ENCODE assay signal across 31 cellular contexts in the genomic region with DNA sequence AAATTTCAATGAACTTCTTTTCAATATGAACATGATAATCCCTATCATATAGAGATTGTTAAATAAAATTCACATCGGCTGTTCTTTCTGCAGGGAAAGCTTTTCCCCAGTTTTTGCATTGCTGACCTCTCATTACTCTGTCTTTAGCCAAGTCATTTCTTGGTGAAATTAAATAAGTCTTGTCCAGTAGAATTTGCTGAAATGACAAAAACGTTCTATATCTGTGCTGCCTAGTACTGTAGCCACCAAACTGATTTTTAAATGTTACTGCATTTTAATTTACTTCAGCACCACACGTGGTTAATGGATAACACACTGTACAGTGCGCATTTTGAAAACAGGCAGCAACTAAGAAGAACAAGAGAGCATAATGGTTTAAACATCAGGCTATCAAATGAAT.
"Had no signal": no experiment of that assay in that cellular context is flagged by ENCODE, and none has a peak within 500 bp of the region (broad histone marks: within the 10 kb centered on the region; RNA-seq: fewer than 3 reads in every experiment).

No MANE protein-coding gene starts in this region.

- H3K27me3 Mint-ChIP-seq: progenitor cell of endocrine pancreas; stimulated activated naive CD8-positive, alpha-beta T cell treated with anti-CD3 and anti-CD28 coated beads, Interleukin-15, Interleukin-2, amounts not matched to agents 100 ng/mL and 50 ng/mL, for 24 hours had no signal

- H3K36me3 Mint-ChIP-seq: naive thymus-derived CD8-positive, alpha-beta T cell; neural progenitor cell; stimulated activated effector memory CD8-positive, alpha-beta T cell treated with anti-CD3 and anti-CD28 coated beads, Interleukin-12 subunit alpha, Interleukin-12 subunit beta, amount 100 ng/mL, for 72 hours had no signal

- H3K4me3 Mint-ChIP-seq: naive thymus-derived CD8-positive, alpha-beta T cell; nephron progenitor cell; neural progenitor cell; stimulated activated effector memory CD8-positive, alpha-beta T cell treated with anti-CD3 and anti-CD28 coated beads, Interleukin-12 subunit alpha, Interleukin-12 subunit beta, amount 100 ng/mL, for 72 hours; stimulated activated naive CD8-positive, alpha-beta T cell treated with anti-CD3 and anti-CD28 coated beads, Interleukin-15, Interleukin-2, amounts not matched to agents 100 ng/mL and 50 ng/mL, for 24 hours had no signal

- H3K9me3 ChIP-seq: heart right ventricle, left lung, lower lobe of right lung, neutrophil, ovary, sigmoid colon, suprapubic skin, thoracic aorta, tibial artery, upper lobe of right lung had no signal

- H3K27me3 ChIP-seq: hepatocyte, left lung, neural progenitor cell, neutrophil, ovary, sigmoid colon, spleen, suprapubic skin, tibial artery, upper lobe of right lung had no signal

- H3K79me2 ChIP-seq: hepatocyte had no signal

- DNase-seq: heart right ventricle; islet precursor cell; kidney glomerular epithelial cell; left cardiac atrium; left lung; lower lobe of right lung; mammary epithelial cell; mesenchymal stem cell; naive thymus-derived CD8-positive, alpha-beta T cell; nephron progenitor cell; occipital lobe; ovary; retina; right cardiac atrium; sigmoid colon; spleen; stimulated activated CD4-positive, alpha-beta T cell treated with anti-CD3 and anti-CD28 coated beads, Interleukin-4, amount 100 ng/mL, for 24 hours; stimulated activated naive CD4-positive, alpha-beta T cell; tibial artery; trophoblast cell; upper lobe of right lung had no signal

- H3K4me1 ChIP-seq: heart right ventricle, left lung, lower lobe of right lung, sigmoid colon, spleen, suprapubic skin, tibial artery, upper lobe of right lung had no signal

- H3K36me3 ChIP-seq: heart right ventricle, left lung, lower lobe of right lung, neural progenitor cell, neutrophil, ovary, sigmoid colon, spleen, suprapubic skin, thoracic aorta, tibial artery, upper lobe of right lung had no signal

- H3K27ac ChIP-seq: heart right ventricle, hepatocyte, left lung, lower lobe of right lung, neural progenitor cell, neutrophil, ovary, sigmoid colon, spleen, suprapubic skin, thoracic aorta, tibial artery, upper lobe of right lung had no signal

- H3K4me3 ChIP-seq: heart right ventricle, hepatocyte, left lung, lower lobe of right lung, neural progenitor cell, ovary, sigmoid colon, spleen, suprapubic skin, thoracic aorta, tibial artery, upper lobe of right lung had no signal

- H3K4me1 Mint-ChIP-seq: naive thymus-derived CD8-positive, alpha-beta T cell; stimulated activated effector memory CD8-positive, alpha-beta T cell treated with anti-CD3 and anti-CD28 coated beads, Interleukin-12 subunit alpha, Interleukin-12 subunit beta, amount 100 ng/mL, for 72 hours had no signal

- ATAC-seq: heart right ventricle; left cardiac atrium; left lung; lower lobe of right lung; naive thymus-derived CD8-positive, alpha-beta T cell; right cardiac atrium; stimulated activated effector memory CD8-positive, alpha-beta T cell treated with anti-CD3 and anti-CD28 coated beads, Interleukin-12 subunit alpha, Interleukin-12 subunit beta, amount 100 ng/mL, for 72 hours; upper lobe of right lung had no signal

- H2AFZ ChIP-seq: hepatocyte, neural progenitor cell had no signal

- H3K27ac Mint-ChIP-seq: naive thymus-derived CD8-positive, alpha-beta T cell; nephron progenitor cell; neural progenitor cell; progenitor cell of endocrine pancreas; stimulated activated effector memory CD8-positive, alpha-beta T cell treated with anti-CD3 and anti-CD28 coated beads, Interleukin-12 subunit alpha, Interleukin-12 subunit beta, amount 100 ng/mL, for 72 hours; stimulated activated naive CD8-positive, alpha-beta T cell treated with anti-CD3 and anti-CD28 coated beads, Interleukin-15, Interleukin-2, amounts not matched to agents 100 ng/mL and 50 ng/mL, for 24 hours had no signal

- FAIRE-seq: small intestine, urothelium cell line had no signal

- H3K9me3 Mint-ChIP-seq: nephron progenitor cell, neural progenitor cell had no signal

- H3K9ac ChIP-seq: neural progenitor cell had no signal

- H3K4me2 ChIP-seq: hepatocyte, neural progenitor cell had no signal
